In the genomic region with DNA sequence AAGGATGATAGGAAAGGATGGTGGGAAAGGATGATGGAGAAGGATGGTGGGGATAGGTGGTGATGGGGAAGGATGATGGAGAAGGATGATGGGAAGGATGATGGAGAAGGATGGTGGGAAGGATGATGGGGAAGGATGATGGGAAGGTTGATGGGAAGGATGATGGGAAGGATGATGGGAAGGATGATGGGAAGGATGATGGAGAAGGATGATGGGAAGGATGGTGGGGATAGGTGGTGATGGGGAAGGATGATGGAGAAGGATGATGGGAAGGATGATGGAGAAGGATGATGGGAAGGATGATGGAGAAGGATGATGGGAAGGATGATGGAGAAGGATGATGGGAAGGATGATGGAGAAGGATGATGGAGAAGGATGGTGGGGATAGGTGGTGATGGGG, we compare ENCODE assay signal across 10 cellular contexts. TPM values are rescaled to one million over a fixed set of nuclear protein-coding genes. Genes with fewer than 3 reads are reported as not detected.
DNase-seq lines count a peak whose midpoint lies in the region; ATAC-seq and TF ChIP-seq lines count a peak whose summit lies in the region.
"Not testable (repeated sequence)": the region's sequence is repeated elsewhere in the genome, so short reads cannot be mapped to it uniquely, and the experiment has no call there.
"Had no signal": no experiment of that assay in that cellular context is flagged by ENCODE, and none has a peak within 500 bp of the region (broad histone marks: within the 10 kb centered on the region; RNA-seq: fewer than 3 reads in every experiment).

No MANE protein-coding gene starts in this region.

- H3K9me3 ChIP-seq in Caco-2 = not testable (repeated sequence)

- H3K27ac Mint-ChIP-seq in Caco-2 (ENCODE audit: unreplicated experiment) = peak overlapping the region; percentile 18
- peak overlapping the region; percentile 19 for H3K27ac Mint-ChIP-seq in activated CD4-positive, alpha-beta T cell treated with anti-CD3 and anti-CD28 coated beads for 36 hours
- H3K27ac Mint-ChIP-seq in activated CD8-positive, alpha-beta T cell treated with anti-CD3 and anti-CD28 coated beads for 36 hours = peak overlapping the region; percentile 47
- H3K27ac Mint-ChIP-seq in activated T-helper 17 cell treated with anti-CD3 and anti-CD28 coated beads, Interleukin-2, amount 50 U/mL, for 72 hours = peak overlapping the region; percentile 81
- peak overlapping the region; percentile 81 for H3K27ac Mint-ChIP-seq in activated naive CD8-positive, alpha-beta T cell treated with anti-CD3 and anti-CD28 coated beads, Interleukin-2, amount 10 ng/mL, durations not matched to agents 7 days and 5 days
- H3K27ac Mint-ChIP-seq in memory B cell = peak overlapping the region; percentile 96
- H3K27ac Mint-ChIP-seq in progenitor cell of endocrine pancreas = peak overlapping the region; percentile 93
- H3K27ac Mint-ChIP-seq in type B pancreatic cell = peak overlapping the region; percentile 81

- H3K4me3 Mint-ChIP-seq in Caco-2 (ENCODE audit: unreplicated experiment); activated CD8-positive, alpha-beta T cell treated with anti-CD3 and anti-CD28 coated beads for 36 hours; activated T-helper 17 cell treated with anti-CD3 and anti-CD28 coated beads, Interleukin-2, amount 50 U/mL, for 72 hours; memory B cell; progenitor cell of endocrine pancreas (ENCODE audit: low read depth); type B pancreatic cell: not testable (repeated sequence)
- H3K4me3 Mint-ChIP-seq in activated CD4-positive, alpha-beta T cell treated with anti-CD3 and anti-CD28 coated beads for 36 hours = peak overlapping the region; percentile 18
- peak overlapping the region; percentile 24 for H3K4me3 Mint-ChIP-seq in activated naive CD8-positive, alpha-beta T cell treated with anti-CD3 and anti-CD28 coated beads, Interleukin-2, amount 10 ng/mL, durations not matched to agents 7 days and 5 days

- not testable (repeated sequence) for H3K4me1 Mint-ChIP-seq in Caco-2 (ENCODE audit: low read depth, unreplicated experiment); activated CD4-positive, alpha-beta T cell treated with anti-CD3 and anti-CD28 coated beads for 36 hours; activated naive CD8-positive, alpha-beta T cell treated with anti-CD3 and anti-CD28 coated beads, Interleukin-2, amount 10 ng/mL, durations not matched to agents 7 days and 5 days; progenitor cell of endocrine pancreas (ENCODE audit: low read depth); type B pancreatic cell (ENCODE audit: unreplicated experiment)
- peaks cover 18% of the 10 kb centered on the region for H3K4me1 Mint-ChIP-seq in activated CD8-positive, alpha-beta T cell treated with anti-CD3 and anti-CD28 coated beads for 36 hours (ENCODE audit: low read depth)
- peaks cover 11% of the 10 kb centered on the region for H3K4me1 Mint-ChIP-seq in activated T-helper 17 cell treated with anti-CD3 and anti-CD28 coated beads, Interleukin-2, amount 50 U/mL, for 72 hours
- peaks cover 16% of the 10 kb centered on the region for H3K4me1 Mint-ChIP-seq in memory B cell

- POLR2A ChIA-PET in Caco-2 (lab: Charles Lee); activated CD4-positive, alpha-beta T cell treated with anti-CD3 and anti-CD28 coated beads for 36 hours (lab: Charles Lee); activated CD8-positive, alpha-beta T cell treated with anti-CD3 and anti-CD28 coated beads for 36 hours (lab: Charles Lee); activated naive CD8-positive, alpha-beta T cell treated with anti-CD3 and anti-CD28 coated beads, Interleukin-2, amount 10 ng/mL, durations not matched to agents 7 days and 5 days (lab: Charles Lee): not testable (repeated sequence)

- peaks cover 14% of the 10 kb centered on the region for H3K36me3 Mint-ChIP-seq in Caco-2 (ENCODE audit: insufficient read depth, unreplicated experiment)
- not testable (repeated sequence) for H3K36me3 Mint-ChIP-seq in activated CD4-positive, alpha-beta T cell treated with anti-CD3 and anti-CD28 coated beads for 36 hours (ENCODE audit: low read depth); activated CD8-positive, alpha-beta T cell treated with anti-CD3 and anti-CD28 coated beads for 36 hours (ENCODE audit: low read depth); activated T-helper 17 cell treated with anti-CD3 and anti-CD28 coated beads, Interleukin-2, amount 50 U/mL, for 72 hours (ENCODE audit: low read depth); progenitor cell of endocrine pancreas (ENCODE audit: insufficient read depth); type B pancreatic cell
- peaks cover 12% of the 10 kb centered on the region for H3K36me3 Mint-ChIP-seq in activated naive CD8-positive, alpha-beta T cell treated with anti-CD3 and anti-CD28 coated beads, Interleukin-2, amount 10 ng/mL, durations not matched to agents 7 days and 5 days
- H3K36me3 Mint-ChIP-seq in memory B cell = peaks cover 12% of the 10 kb centered on the region

- intact Hi-C loops in Caco-2 (cut with micrococcal nuclease; ENCODE audit: unreplicated experiment); activated CD4-positive, alpha-beta T cell treated with anti-CD3 and anti-CD28 coated beads for 36 hours (cut with DNase I, micrococcal nuclease); activated CD8-positive, alpha-beta T cell treated with anti-CD3 and anti-CD28 coated beads for 36 hours (cut with micrococcal nuclease): not testable (repeated sequence)

- not testable (repeated sequence) for H3K4me3 ChIP-seq in Caco-2 (ENCODE audit: low read depth, low read length)

- not testable (repeated sequence) for H3K4me1 ChIP-seq in Caco-2

- TF ChIP-seq CTCF in Caco-2 (IDR thresholded peaks at IDR 0.05; ENCODE audit: insufficient read depth in 1 of 2, low read depth in 1 of 2, low read length in 1 of 2, severe bottlenecking in 1 of 2, unreplicated experiment in 1 of 2); activated CD8-positive, alpha-beta T cell treated with anti-CD3 and anti-CD28 coated beads for 36 hours (IDR thresholded peaks at IDR 0.05); progenitor cell of endocrine pancreas (IDR thresholded peaks at IDR 0.05; ENCODE audit: unreplicated experiment); type B pancreatic cell (conservative IDR thresholded peaks at IDR 0.05): not testable (repeated sequence)

- H3K9me3 Mint-ChIP-seq in Caco-2 (ENCODE audit: unreplicated experiment) (peaks cover 36% of the 10 kb centered on the region), memory B cell (peaks cover 19% of the 10 kb centered on the region)
- H3K9me3 Mint-ChIP-seq in activated CD4-positive, alpha-beta T cell treated with anti-CD3 and anti-CD28 coated beads for 36 hours (ENCODE audit: low read depth) = peaks cover 13% of the 10 kb centered on the region
- peaks cover 18% of the 10 kb centered on the region for H3K9me3 Mint-ChIP-seq in activated CD8-positive, alpha-beta T cell treated with anti-CD3 and anti-CD28 coated beads for 36 hours
- H3K9me3 Mint-ChIP-seq in activated T-helper 17 cell treated with anti-CD3 and anti-CD28 coated beads, Interleukin-2, amount 50 U/mL, for 72 hours; progenitor cell of endocrine pancreas (ENCODE audit: low read depth); type B pancreatic cell: not testable (repeated sequence)
- H3K9me3 Mint-ChIP-seq in activated naive CD8-positive, alpha-beta T cell treated with anti-CD3 and anti-CD28 coated beads, Interleukin-2, amount 10 ng/mL, durations not matched to agents 7 days and 5 days = peaks cover 19% of the 10 kb centered on the region

- not testable (repeated sequence) for H3K27me3 Mint-ChIP-seq in Caco-2 (ENCODE audit: insufficient read depth, unreplicated experiment); activated CD4-positive, alpha-beta T cell treated with anti-CD3 and anti-CD28 coated beads for 36 hours; activated CD8-positive, alpha-beta T cell treated with anti-CD3 and anti-CD28 coated beads for 36 hours; activated T-helper 17 cell treated with anti-CD3 and anti-CD28 coated beads, Interleukin-2, amount 50 U/mL, for 72 hours; activated naive CD8-positive, alpha-beta T cell treated with anti-CD3 and anti-CD28 coated beads, Interleukin-2, amount 10 ng/mL, durations not matched to agents 7 days and 5 days; memory B cell; type B pancreatic cell
- peaks cover 17% of the 10 kb centered on the region for H3K27me3 Mint-ChIP-seq in progenitor cell of endocrine pancreas

- H3K27me3 ChIP-seq in Caco-2 (replicated peaks; ENCODE audit: control insufficient read depth, insufficient read depth, low read length) = not testable (repeated sequence)

- not testable (repeated sequence) for DNase-seq in Caco-2; activated CD4-positive, alpha-beta T cell treated with anti-CD3 and anti-CD28 coated beads for 36 hours; activated CD8-positive, alpha-beta T cell treated with anti-CD3 and anti-CD28 coated beads for 36 hours; activated naive CD8-positive, alpha-beta T cell treated with anti-CD3 and anti-CD28 coated beads, Interleukin-2, amount 10 ng/mL, durations not matched to agents 7 days and 5 days; memory B cell (ENCODE audit: low spot score in 2 of 2); progenitor cell of endocrine pancreas (ENCODE audit: low spot score, unreplicated experiment); type B pancreatic cell (ENCODE audit: extremely low spot score, unreplicated experiment)

- CTCF ChIA-PET in Caco-2 (lab: Charles Lee); activated CD4-positive, alpha-beta T cell treated with anti-CD3 and anti-CD28 coated beads for 36 hours (lab: Charles Lee); activated CD8-positive, alpha-beta T cell treated with anti-CD3 and anti-CD28 coated beads for 36 hours (lab: Charles Lee): not testable (repeated sequence)

- H3K36me3 ChIP-seq in Caco-2 (ENCODE audit: control insufficient read depth, insufficient read depth, low read length) = not testable (repeated sequence)

- not testable (repeated sequence) for ATAC-seq in activated CD4-positive, alpha-beta T cell treated with anti-CD3 and anti-CD28 coated beads for 36 hours; activated CD8-positive, alpha-beta T cell treated with anti-CD3 and anti-CD28 coated beads for 36 hours; activated T-helper 17 cell treated with anti-CD3 and anti-CD28 coated beads, Interleukin-2, amount 50 U/mL, for 72 hours (replicated peaks); activated naive CD8-positive, alpha-beta T cell treated with anti-CD3 and anti-CD28 coated beads, Interleukin-2, amount 10 ng/mL, durations not matched to agents 7 days and 5 days (ENCODE audit: low read depth); memory B cell (ENCODE audit: low read depth)

- BruUV-seq in Caco-2 (replicated peaks; lab: Mats Ljungman, UMichigan) = not testable (repeated sequence)

RNA-seq across cellular contexts. Expression of gene C2CD4C, which starts 15.4 kb away (rescaled TPM):
- total RNA-seq in Caco-2 (2022) (0.16 and 0.43 TPM in 2 replicates), progenitor cell of endocrine pancreas (13.2 and 13.8 TPM in 2 replicates), type B pancreatic cell (ENCODE audit: low replicate concordance) (6.0 and 7.2 TPM in 2 replicates)
- total RNA-seq in activated CD4-positive, alpha-beta T cell treated with anti-CD3 and anti-CD28 coated beads for 36 hours = under 1 TPM; 0.09 to 0.11 TPM
- total RNA-seq in activated CD8-positive, alpha-beta T cell treated with anti-CD3 and anti-CD28 coated beads for 36 hours = under 1 TPM; 0.13 to 0.25 TPM
- total RNA-seq in activated T-helper 17 cell treated with anti-CD3 and anti-CD28 coated beads, Interleukin-2, amount 50 U/mL, for 72 hours = under 1 TPM; 0.13 to 0.40 TPM
- not detected for total RNA-seq in activated naive CD8-positive, alpha-beta T cell treated with anti-CD3 and anti-CD28 coated beads, Interleukin-2, amount 10 ng/mL, durations not matched to agents 7 days and 5 days
- total RNA-seq: Daoy, HFFc6 had no signal

RNA-seq across cellular contexts. Expression of gene MIER2, which starts 49.0 kb away (rescaled TPM):
- total RNA-seq in Caco-2 (2022) (35.7 and 40.1 TPM in 2 replicates), progenitor cell of endocrine pancreas (42.6 and 46.7 TPM in 2 replicates), type B pancreatic cell (ENCODE audit: low replicate concordance) (42.3 and 43.3 TPM in 2 replicates)
- 10 to 100 TPM; 21.2 to 24.6 TPM for total RNA-seq in activated CD4-positive, alpha-beta T cell treated with anti-CD3 and anti-CD28 coated beads for 36 hours
- total RNA-seq in activated CD8-positive, alpha-beta T cell treated with anti-CD3 and anti-CD28 coated beads for 36 hours = 10 to 100 TPM; 20.0 to 20.4 TPM
- 10 to 100 TPM; 23.2 TPM for total RNA-seq in activated T-helper 17 cell treated with anti-CD3 and anti-CD28 coated beads, Interleukin-2, amount 50 U/mL, for 72 hours
- 10 to 100 TPM; 23.4 to 24.9 TPM for total RNA-seq in activated naive CD8-positive, alpha-beta T cell treated with anti-CD3 and anti-CD28 coated beads, Interleukin-2, amount 10 ng/mL, durations not matched to agents 7 days and 5 days

Comparison
In these comparisons a context has a peak if more than half of its experiments do, and no peak if none do; other contexts are left out.
1. H3K27ac Mint-ChIP-seq: peak in every context shown above with its lines; median percentile 96 in memory B cell; 93 in progenitor cell of endocrine pancreas; 81 in activated T-helper 17 cell treated with anti-CD3 and anti-CD28 coated beads, Interleukin-2, amount 50 U/mL, for 72 hours; 81 in activated naive CD8-positive, alpha-beta T cell treated with anti-CD3 and anti-CD28 coated beads, Interleukin-2, amount 10 ng/mL, durations not matched to agents 7 days and 5 days; 81 in type B pancreatic cell; 47 in activated CD8-positive, alpha-beta T cell treated with anti-CD3 and anti-CD28 coated beads for 36 hours; 19 in activated CD4-positive, alpha-beta T cell treated with anti-CD3 and anti-CD28 coated beads for 36 hours; 18 in Caco-2.